8 cellular contexts compared by ENCODE assay signal in genomic region chr3:129119365-129120100, GRCh38. TPM values are rescaled to one million over a fixed set of nuclear protein-coding genes. Genes with fewer than 3 reads are reported as not detected.
A peak's percentile ranks its signal among the peaks of the same experiment; 100 is the strongest.
DNase-seq lines count a peak whose midpoint lies in the region; ATAC-seq and TF ChIP-seq lines count a peak whose summit lies in the region.

No MANE protein-coding gene starts in this region.

- ATAC-seq in left lung (peak; percentile 1), GM21717 (IDR thresholded peaks at IDR 0.05; ENCODE audit: unreplicated experiment) (no peak), HG03521 (IDR thresholded peaks at IDR 0.05; ENCODE audit: unreplicated experiment) (no peak), HG03342 (IDR thresholded peaks at IDR 0.05; ENCODE audit: unreplicated experiment) (no peak)

- H3K27me3 ChIP-seq in ascending aorta (no peaks in the 10 kb centered on the region), left lung (no peaks in the 10 kb centered on the region), thyroid gland (no peaks in the 10 kb centered on the region)

- WGBS in thyroid gland, 2 donors = 12 to 20% methylated on average over 13 of the region's 13 CpGs

- H3K4me1 ChIP-seq in ascending aorta = peaks cover 9 to 18% of the 10 kb centered on the region in 2 donors
- H3K4me1 ChIP-seq in left lung = peaks cover 27 to 73% of the 10 kb centered on the region in 2 donors
- peaks cover 46 to 56% of the 10 kb centered on the region in 2 donors for H3K4me1 ChIP-seq in thyroid gland

- no peaks in the 10 kb centered on the region for H3K9me3 ChIP-seq in ascending aorta
- no peaks in the 10 kb centered on the region for H3K9me3 ChIP-seq in left lung
- H3K9me3 ChIP-seq in thyroid gland = no peaks in the 10 kb centered on the region

- H3K27ac ChIP-seq in ascending aorta (peak overlapping the region; percentile 97 to 99), left lung (peak overlapping the region; percentile 90 to 95), thyroid gland (peak overlapping the region; percentile 84 to 95 (median 94))

- intact Hi-C loops in ascending aorta (cut with DNase I) (loop anchor here (1.0 to 2.0 kb wide), 2 partner anchors 65 to 66 kb away; no protein-coding TSS in a partner anchor), left lung (cut with DNase I) (no loop called here), thyroid gland (cut with DNase I) (loop anchor here (5.0 kb wide), 1 partner anchor 62 kb away; no protein-coding TSS in a partner anchor)

- peak overlapping the region; percentile 98 to 100 for H3K4me3 ChIP-seq in ascending aorta
- H3K4me3 ChIP-seq in left lung = peak overlapping the region; percentile 80 to 87
- H3K4me3 ChIP-seq in thyroid gland (replicated peaks in 1 of 3) = peak overlapping the region in 2 of 3 donors; percentile 80 to 87

- H3K36me3 ChIP-seq in ascending aorta (peaks cover 0 to 17% of the 10 kb centered on the region in 2 donors), left lung (peaks cover 0 to 18% of the 10 kb centered on the region in 2 donors), thyroid gland (no peaks in the 10 kb centered on the region)

- DNase-seq in stimulated activated CD4-positive, alpha-beta T cell treated with anti-CD3 and anti-CD28 coated beads, Interleukin-2, amount 100 ng/mL, for 24 hours = peak; percentile 28 to 36
- no peak for DNase-seq in stimulated activated CD4-positive, alpha-beta T cell treated with anti-CD3 and anti-CD28 coated beads, Interleukin-4, amount 100 ng/mL, for 1 hour
- DNase-seq in ascending aorta (ENCODE audit: low spot score in 2 of 2) (no peak), left lung (peak in 1 of 2 donors; percentile 38), thyroid gland (peak; percentile 47 to 54)

- TF ChIP-seq POLR2A in thyroid gland (IDR thresholded peaks at IDR 0.05) = peak in 1 of 2 donors; percentile 22

- TF ChIP-seq CTCF in ascending aorta (IDR thresholded peaks at IDR 0.05) = no peak
- TF ChIP-seq CTCF in left lung (IDR thresholded peaks at IDR 0.05) = no peak
- no peak for TF ChIP-seq CTCF in thyroid gland (IDR thresholded peaks at IDR 0.05)

RNA-seq across cellular contexts. Expression of gene RAB43, which starts 2.1 kb away (rescaled TPM):
- total RNA-seq in ascending aorta (72.9 TPM), left lung (10 to 100 TPM; 30.0 to 30.6 TPM), thyroid gland (10 to 100 TPM; 22.8 to 34.4 (median 26.1) TPM)

RNA-seq across cellular contexts. Expression of gene ISY1, which starts 41.3 kb away (rescaled TPM):
- total RNA-seq in ascending aorta = 22.5 TPM
- total RNA-seq in left lung = 10 to 100 TPM; 29.1 to 37.0 TPM
- 10 to 100 TPM; 15.8 to 31.8 (median 20.2) TPM for total RNA-seq in thyroid gland

RNA-seq across cellular contexts. Expression of gene GP9, which starts 59.0 kb away (rescaled TPM):
- total RNA-seq in ascending aorta = not detected
- total RNA-seq in left lung = 1 to 10 TPM in 1 of 2 donors, not detected in 1; 1.1 TPM
- not detected for total RNA-seq in thyroid gland

Comparison
In these comparisons a context has a peak if more than half of its experiments do, and no peak if none do; other contexts are left out.
1. DNase-seq: peak in stimulated activated CD4-positive, alpha-beta T cell treated with anti-CD3 and anti-CD28 coated beads, Interleukin-2, amount 100 ng/mL, for 24 hours (2 of 2) and thyroid gland (2 of 2); none in stimulated activated CD4-positive, alpha-beta T cell treated with anti-CD3 and anti-CD28 coated beads, Interleukin-4, amount 100 ng/mL, for 1 hour (single experiment) and ascending aorta (0 of 2).
2. intact Hi-C loops: an anchor here in ascending aorta (1.0 to 2.0 kb wide) and thyroid gland (5.0 kb wide); none called in left lung.
3. Peak in every context shown above with its lines, with median percentiles within 50 percentile points of each other: H3K27ac ChIP-seq and H3K4me3 ChIP-seq.